Comparison of ENCODE assay signal across 1 cellular context in the genomic region with DNA sequence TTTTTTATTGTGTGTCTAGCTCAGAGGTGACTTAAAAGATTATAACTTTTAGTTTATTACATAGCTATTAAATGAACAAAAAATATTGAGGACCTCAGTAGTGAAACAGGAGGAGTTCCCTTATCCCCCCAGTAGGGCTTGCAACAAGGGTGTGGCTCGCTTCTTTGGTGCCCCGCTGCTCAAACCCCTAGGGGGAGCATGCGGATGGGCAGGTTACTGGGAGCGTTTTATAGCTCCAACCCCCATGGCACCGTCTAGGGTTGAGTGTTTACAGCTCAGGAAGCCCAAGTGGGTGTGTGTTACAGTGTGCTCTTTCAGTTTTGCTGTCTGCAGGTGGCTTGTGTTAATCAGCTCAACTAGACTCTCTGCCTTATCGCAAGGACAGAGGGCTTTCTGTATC.
TF ChIP-seq lines count a peak whose summit lies in the region.

No MANE protein-coding gene starts in this region.

TF ChIP-seq in HCT116, 20 proteins besides CTCF, POLR2A, EP300 and RAD21:
- TF ChIP-seq SRF (IDR thresholded peaks at IDR 0.05; ENCODE audit: low read depth) (no peak), YY1 (IDR thresholded peaks at IDR 0.05; ENCODE audit: extremely low read depth, insufficient replicate concordance, low read depth, low read length) (no peak), CBX3 (IDR thresholded peaks at IDR 0.05; ENCODE audit: low read depth) (no peak), ZFX (IDR thresholded peaks at IDR 0.05) (no peak), POLR2AphosphoS5 (IDR thresholded peaks at IDR 0.05; ENCODE audit: low read depth, low read length) (no peak), FOSL1 (IDR thresholded peaks at IDR 0.05; ENCODE audit: low read depth) (no peak), SP1 (IDR thresholded peaks at IDR 0.05; ENCODE audit: low read depth) (no peak)
- TF ChIP-seq, protein P1, sequence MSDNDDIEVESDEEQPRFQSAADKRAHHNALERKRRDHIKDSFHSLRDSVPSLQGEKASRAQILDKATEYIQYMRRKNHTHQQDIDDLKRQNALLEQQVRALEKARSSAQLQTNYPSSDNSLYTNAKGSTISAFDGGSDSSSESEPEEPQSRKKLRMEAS (IDR thresholded peaks at IDR 0.05): no peak
